Comparison of ENCODE assay signal across 27 cellular contexts in genomic region chr6:102812242-102812641, GRCh38.
DNase-seq lines count a peak whose midpoint lies in the region; ATAC-seq, FAIRE-seq and TF ChIP-seq lines count a peak whose summit lies in the region.
"Had no signal": no experiment of that assay in that cellular context is flagged by ENCODE, and none has a peak within 500 bp of the region (broad histone marks: within the 10 kb centered on the region; RNA-seq: fewer than 3 reads in every experiment).

No MANE protein-coding gene starts in this region.

- no peak overlapping the region for H2AFZ ChIP-seq in SK-N-SH (ENCODE audit: low read depth)
- H2AFZ ChIP-seq: GM23248 had no signal

- CTCF ChIA-PET in SK-N-SH (lab: Yijun Ruan, JAX), result interaction anchor here (1.4 kb wide), 1 partner anchor 12 kb away, joined by 3 read pairs; no protein-coding TSS in a partner anchor

- TF ChIP-seq EP300 in SK-N-SH (IDR thresholded peaks at IDR 0.05; ENCODE audit: borderline replicate concordance in 1 of 2, low read depth in 1 of 2, low read length in 1 of 2), result no peak

- no peak overlapping the region for H3K4me3 ChIP-seq in NB4 (ENCODE audit: low read depth, low read length)
- H3K4me3 ChIP-seq in bronchial epithelial cell (ENCODE audit: low read depth, low read length), result no peak overlapping the region
- no peak overlapping the region for H3K4me3 ChIP-seq in SK-N-SH (ENCODE audit: low read depth in 2 of 2, low read length in 1 of 2)
- H3K4me3 ChIP-seq: BLaER1 treated with 17β-estradiol and CSF1 and Interleukin-3, amounts not matched to agents 10 nM and 100 nM; GM23248; HAP-1 had no signal

- H3K4me1 ChIP-seq in SK-N-SH (ENCODE audit: control insufficient read depth in 1 of 2, insufficient read depth in 2 of 2, low read depth in 1 of 2, low read length in 1 of 2), result no peaks in the 10 kb centered on the region
- H3K4me1 ChIP-seq: BLaER1 treated with 17β-estradiol and CSF1 and Interleukin-3, amounts not matched to agents 10 nM and 100 nM; HAP-1 had no signal

- no peaks in the 10 kb centered on the region for H3F3A ChIP-seq in SK-N-SH (replicated peaks; ENCODE audit: insufficient read depth)

- POLR2A ChIA-PET in SK-N-SH (lab: Yijun Ruan, JAX), result no interaction called here

- H3K27me3 ChIP-seq in bronchial epithelial cell (ENCODE audit: control insufficient read depth, insufficient read depth, low read length), result no peaks in the 10 kb centered on the region
- no peaks in the 10 kb centered on the region for H3K27me3 ChIP-seq in SK-N-SH (ENCODE audit: insufficient read depth)
- H3K27me3 ChIP-seq: BLaER1 treated with 17β-estradiol and CSF1 and Interleukin-3, amounts not matched to agents 10 nM and 100 nM had no signal

- TF ChIP-seq CTCF in NB4 (IDR thresholded peaks at IDR 0.05; ENCODE audit: low read depth, low read length) (no peak), bronchial epithelial cell (IDR thresholded peaks at IDR 0.05; ENCODE audit: insufficient read depth, low read length, severe bottlenecking) (no peak), SK-N-SH (IDR thresholded peaks at IDR 0.05) (no peak)

- H3K36me3 ChIP-seq in bronchial epithelial cell (ENCODE audit: control insufficient read depth, insufficient read depth, low read length), result no peaks in the 10 kb centered on the region
- no peaks in the 10 kb centered on the region for H3K36me3 ChIP-seq in SK-N-SH (replicated peaks in 1 of 2; ENCODE audit: control insufficient read depth in 1 of 2, insufficient read depth in 2 of 2, low read length in 1 of 2)
- H3K36me3 ChIP-seq: BLaER1 treated with 17β-estradiol and CSF1 and Interleukin-3, amounts not matched to agents 10 nM and 100 nM; HAP-1 had no signal

- TF ChIP-seq RAD21 in SK-N-SH (IDR thresholded peaks at IDR 0.05; ENCODE audit: low read length), result no peak

- no peak for ATAC-seq in GM19467 (IDR thresholded peaks at IDR 0.05; ENCODE audit: unreplicated experiment)
- ATAC-seq in HG03175 (IDR thresholded peaks at IDR 0.05; ENCODE audit: unreplicated experiment), result no peak
- ATAC-seq: T-helper 17 cell had no signal

- no peaks in the 10 kb centered on the region for H4K20me1 ChIP-seq in SK-N-SH (ENCODE audit: insufficient read depth)
- H4K20me1 ChIP-seq: BLaER1 treated with 17β-estradiol and CSF1 and Interleukin-3, amounts not matched to agents 10 nM and 100 nM had no signal

- H3K9me2 ChIP-seq in SK-N-SH, result no peaks in the 10 kb centered on the region

- peak; percentile 18 for DNase-seq in DMS53 (lab: John Stamatoyannopoulos, UW)
- no peak for DNase-seq in DMS53 treated with DMSO at 0.1 percent for 48 hours (lab: John Stamatoyannopoulos, UW; ENCODE audit: unreplicated experiment)
- peak; percentile 8 for DNase-seq in NB4 (ENCODE audit: low read depth)
- peak; percentile 81 for DNase-seq in bronchial epithelial cell (ENCODE audit: low read depth)
- no peak for DNase-seq in SK-N-SH
- DNase-seq in posterior vena cava (ENCODE audit: low spot score), result no peak
- DNase-seq: ACHN; Caco-2; CD4-positive, alpha-beta memory T cell; DMS 273 treated with DMSO at 0.1 percent for 48 hours; GM23248; MV-4-11; NCI-H1694; NCI-H2081 treated with DMSO at 0.1 percent for 48 hours; NCI-H2171 treated with DMSO at 0.1 percent for 48 hours; NCI-H526; Right ventricle myocardium superior; SW 1271; T-helper 17 cell had no signal

- intact Hi-C loops in posterior vena cava (cut with DNase I), result no loop called here

- no peak for FAIRE-seq in bronchial epithelial cell (lab: Jason Lieb, UNC)
- FAIRE-seq: HTR-8/SVneo, RCC 7860 had no signal

- WGBS in SK-N-SH (ENCODE audit: low lambda C conversion rate), result 50% methylated on average over 3 of the region's 3 CpGs

- TF ChIP-seq POLR2A in NB4 (IDR thresholded peaks at IDR 0.05; ENCODE audit: extremely low read depth, insufficient read length), result no peak

- no peaks in the 10 kb centered on the region for H3K9me3 ChIP-seq in SK-N-SH
- H3K9me3 ChIP-seq: BLaER1 treated with 17β-estradiol and CSF1 and Interleukin-3, amounts not matched to agents 10 nM and 100 nM; Caco-2; HAP-1 had no signal

- H3K27ac ChIP-seq in SK-N-SH (ENCODE audit: low read depth in 2 of 2, low read length in 1 of 2), result no peak overlapping the region
- H3K27ac ChIP-seq: 22Rv1; BLaER1 treated with 17β-estradiol and CSF1 and Interleukin-3, amounts not matched to agents 10 nM and 100 nM; GM23248; KMS-11 had no signal

- no peak overlapping the region for H3K9ac ChIP-seq in SK-N-SH
- H3K9ac ChIP-seq: BLaER1 treated with 17β-estradiol and CSF1 and Interleukin-3, amounts not matched to agents 10 nM and 100 nM; GM23248; KMS-11 had no signal

- H3K4me2 ChIP-seq in SK-N-SH, result no peak overlapping the region
- H3K4me2 ChIP-seq: BLaER1 treated with 17β-estradiol and CSF1 and Interleukin-3, amounts not matched to agents 10 nM and 100 nM; KMS-11 had no signal

- H3K79me2 ChIP-seq in SK-N-SH (ENCODE audit: insufficient read depth), result no peaks in the 10 kb centered on the region

TF ChIP-seq in SK-N-SH, 30 proteins besides CTCF, POLR2A, EP300 and RAD21:
- TF ChIP-seq SMC3 (IDR thresholded peaks at IDR 0.05; ENCODE audit: low read depth, low read length) (no peak), NFIC (IDR thresholded peaks at IDR 0.05; ENCODE audit: borderline replicate concordance) (no peak), PBX3 (IDR thresholded peaks at IDR 0.05) (no peak), TAF1 (IDR thresholded peaks at IDR 0.05; ENCODE audit: borderline replicate concordance, low read depth, low read length) (no peak), RFX5 (IDR thresholded peaks at IDR 0.05; ENCODE audit: low read length) (no peak), FOXM1 (IDR thresholded peaks at IDR 0.05; ENCODE audit: low read depth) (no peak), TEAD4 (IDR thresholded peaks at IDR 0.05; ENCODE audit: borderline replicate concordance, insufficient read depth) (no peak), JUND (IDR thresholded peaks at IDR 0.05) (no peak), ELF1 (IDR thresholded peaks at IDR 0.05) (no peak), TCF12 (IDR thresholded peaks at IDR 0.05) (no peak), MXI1 (IDR thresholded peaks at IDR 0.05; ENCODE audit: low read depth, low read length) (no peak), POLR2AphosphoS5 (IDR thresholded peaks at IDR 0.05; ENCODE audit: low read depth, low read length) (no peak), CHD2 (IDR thresholded peaks at IDR 0.05; ENCODE audit: low read length, partially characterized antibody) (no peak), IRF3 (IDR thresholded peaks at IDR 0.05; ENCODE audit: low read depth, low read length) (no peak), NRF1 (IDR thresholded peaks at IDR 0.05; ENCODE audit: low read depth, low read length) (no peak), MAX (IDR thresholded peaks at IDR 0.05; ENCODE audit: low read depth) (no peak), FOXJ3 (CRISPR knock-in tag; IDR thresholded peaks at IDR 0.05) (no peak)
TF ChIP-seq in SK-N-SH: peak in this region for 0.

Comparison
In these comparisons a context has a peak if more than half of its experiments do, and no peak if none do; other contexts are left out.
1. DNase-seq: peak in DMS53 (single experiment), NB4 (single experiment) and bronchial epithelial cell (single experiment); none in DMS53 treated with DMSO at 0.1 percent for 48 hours (single experiment), SK-N-SH (single experiment) and posterior vena cava (single experiment).